ENCODE assay signal across 28 cellular contexts in genomic region chr1:114479134-114479533, GRCh38.
"Had no signal": no experiment of that assay in that cellular context is flagged by ENCODE, and none has a peak within 500 bp of the region (broad histone marks: within the 10 kb centered on the region; RNA-seq: fewer than 3 reads in every experiment).

No MANE protein-coding gene starts in this region.

- H3K4me3 Mint-ChIP-seq: activated CD4-positive, alpha-beta memory T cell treated with anti-CD3 and anti-CD28 coated beads for 36 hours; activated CD4-positive, alpha-beta T cell treated with anti-CD3 and anti-CD28 coated beads, Interleukin-2, amount 10 ng/mL, durations not matched to agents 24 days and 14 days; activated naive CD8-positive, alpha-beta T cell treated with anti-CD3 and anti-CD28 coated beads, Interleukin-2, amount 10 ng/mL, durations not matched to agents 7 days and 5 days; activated T-cell treated with anti-CD3 and anti-CD28 coated beads, Interleukin-2, amount 50 U/mL, for 24 hours; brain; mesothelial cell of epicardium; T-helper 1 cell treated with Interleukin-12 subunit alpha and Interleukin-12 subunit beta and Interleukin-4 antibody, amounts not matched to agents 30 μg/mL and 1 μg/mL, for 36 hours had no signal

- ATAC-seq: esophagus mucosa; left colon; naive thymus-derived CD8-positive, alpha-beta T cell; right cardiac atrium had no signal

- H3K27ac ChIP-seq: ascending aorta, cardiac muscle cell, coronary artery, dorsolateral prefrontal cortex, tibial nerve, WERI-Rb-1 had no signal

- H3K27me3 ChIP-seq: ascending aorta, cardiac muscle cell, dorsolateral prefrontal cortex, tibial nerve had no signal

- H3K27me3 Mint-ChIP-seq: activated CD4-positive, alpha-beta memory T cell treated with anti-CD3 and anti-CD28 coated beads for 36 hours; activated CD4-positive, alpha-beta T cell treated with anti-CD3 and anti-CD28 coated beads, Interleukin-2, amount 10 ng/mL, durations not matched to agents 24 days and 14 days; activated naive CD8-positive, alpha-beta T cell treated with anti-CD3 and anti-CD28 coated beads, Interleukin-2, amount 10 ng/mL, durations not matched to agents 7 days and 5 days; activated T-cell treated with anti-CD3 and anti-CD28 coated beads, Interleukin-2, amount 50 U/mL, for 24 hours; brain; naive thymus-derived CD8-positive, alpha-beta T cell had no signal

- H3K4me3 ChIP-seq: ascending aorta, cardiac muscle cell, coronary artery, dorsolateral prefrontal cortex, tibial nerve had no signal

- H3K36me3 ChIP-seq: ascending aorta, cardiac muscle cell, tibial nerve, WERI-Rb-1 had no signal

- DNase-seq: activated CD4-positive, alpha-beta memory T cell treated with anti-CD3 and anti-CD28 coated beads for 36 hours; activated CD4-positive, alpha-beta T cell treated with anti-CD3 and anti-CD28 coated beads, Interleukin-2, amount 10 ng/mL, durations not matched to agents 24 days and 14 days; activated CD4-positive, CD25-positive, alpha-beta regulatory T cell treated with anti-CD3 and anti-CD28 coated beads, Interleukin-2, amount 50 U/mL, for 72 hours; activated CD8-positive, alpha-beta memory T cell treated with anti-CD3 and anti-CD28 coated beads, Interleukin-2, amount 50 U/mL, for 48 hours; activated naive CD8-positive, alpha-beta T cell treated with anti-CD3 and anti-CD28 coated beads, Interleukin-2, amount 10 ng/mL, durations not matched to agents 7 days and 5 days; activated T-cell treated with anti-CD3 and anti-CD28 coated beads, Interleukin-2, amount 50 U/mL, for 24 hours; dorsolateral prefrontal cortex; foreskin fibroblast; head of caudate nucleus; hippocampal formation; kidney; left colon; mammary epithelial cell; naive thymus-derived CD8-positive, alpha-beta T cell; right cardiac atrium; stimulated activated CD4-positive, alpha-beta T cell treated with anti-CD3 and anti-CD28 coated beads, Interleukin-15, amount 100 ng/mL, for 24 hours; stimulated activated naive CD4-positive, alpha-beta T cell treated with Interleukin-2 at 50 U/mL for 16 hours; T1000; WERI-Rb-1 had no signal

- H3K9me3 Mint-ChIP-seq: activated T-cell treated with anti-CD3 and anti-CD28 coated beads, Interleukin-2, amount 50 U/mL, for 24 hours had no signal

- FAIRE-seq: kidney had no signal

- H3K27ac Mint-ChIP-seq: activated CD4-positive, alpha-beta memory T cell treated with anti-CD3 and anti-CD28 coated beads for 36 hours; activated CD4-positive, alpha-beta T cell treated with anti-CD3 and anti-CD28 coated beads, Interleukin-2, amount 10 ng/mL, durations not matched to agents 24 days and 14 days; activated naive CD8-positive, alpha-beta T cell treated with anti-CD3 and anti-CD28 coated beads, Interleukin-2, amount 10 ng/mL, durations not matched to agents 7 days and 5 days; activated T-cell treated with anti-CD3 and anti-CD28 coated beads, Interleukin-2, amount 50 U/mL, for 24 hours; activated T-helper 2 cell treated with anti-CD3 and anti-CD28 coated beads, Interferon-gamma antibody, Interleukin-2, Interleukin-4, amounts not matched to agents 10 μg/mL and 5 μg/mL and 100 μg/mL, durations not matched to agents 14 hours and 24 hours and 36 hours; brain; mesothelial cell of epicardium; T-helper 1 cell treated with Interleukin-12 subunit alpha and Interleukin-12 subunit beta and Interleukin-4 antibody, amounts not matched to agents 30 μg/mL and 1 μg/mL, for 36 hours had no signal
